ENCODE assay signal across 20 cellular contexts in the genomic region with DNA sequence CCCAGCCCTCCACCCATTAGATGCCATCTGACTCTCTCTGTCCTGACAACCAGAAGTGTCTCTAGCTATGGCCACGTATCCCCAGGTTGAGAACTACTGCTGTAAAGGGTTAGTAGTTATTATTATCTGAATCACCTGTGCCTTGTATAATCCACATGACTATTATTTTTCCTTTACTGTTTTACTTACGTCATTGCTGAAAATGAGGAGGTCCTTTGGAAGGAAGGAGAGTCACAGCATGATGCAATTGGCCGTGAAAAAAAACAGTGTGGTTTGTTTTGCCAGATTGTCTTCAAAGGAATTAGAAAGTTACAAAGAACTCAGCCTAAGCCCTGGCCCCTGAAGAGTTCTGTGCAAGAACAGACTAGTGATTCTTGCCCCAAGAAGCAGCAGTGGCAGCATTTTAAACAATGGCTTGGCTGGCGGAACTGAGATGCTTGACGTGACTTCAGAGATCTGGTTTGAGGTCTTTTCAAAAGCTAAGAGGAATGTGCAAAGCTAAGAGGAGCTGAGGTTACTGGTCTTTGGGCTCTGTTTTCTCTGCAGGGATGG.
"Had no signal": no experiment of that assay in that cellular context is flagged by ENCODE, and none has a peak within 500 bp of the region (broad histone marks: within the 10 kb centered on the region; RNA-seq: fewer than 3 reads in every experiment).

No MANE protein-coding gene starts in this region.

- H3K27me3 ChIP-seq: colonic mucosa, pancreas, sigmoid colon, upper lobe of right lung had no signal

- ATAC-seq: activated CD8-positive, alpha-beta T cell treated with anti-CD3 and anti-CD28 coated beads, Interleukin-2, amount 10 ng/mL, durations not matched to agents 7 days and 5 days; heart right ventricle; pancreas; stimulated activated memory B cell treated with anti-CD40 and anti-IgM and Interleukin-4, amounts not matched to agents 10 μg/mL and 1 μg/mL and 100 μg/mL, for 72 hours had no signal

- DNase-seq: activated CD4-positive, alpha-beta T cell treated with anti-CD3 and anti-CD28 coated beads, Interleukin-2, amount 10 ng/mL, durations not matched to agents 7 days and 5 days; activated CD8-positive, alpha-beta T cell treated with anti-CD3 and anti-CD28 coated beads, Interleukin-2, amount 10 ng/mL, durations not matched to agents 7 days and 5 days; activated naive CD4-positive, alpha-beta T cell treated with Interleukin-2 at 50 U/mL for 16 hours; activated naive CD8-positive, alpha-beta T cell treated with anti-CD3 and anti-CD28 coated beads, Interleukin-2, amount 10 ng/mL, durations not matched to agents 7 days and 5 days; activated T-cell treated with anti-CD3 and anti-CD28 coated beads, Interleukin-2, amount 50 U/mL, for 24 hours; amygdala; colonic mucosa; heart right ventricle; immature natural killer cell; kidney glomerular epithelial cell; left ventricle myocardium inferior; mammary epithelial cell; pancreas; sigmoid colon; stimulated activated CD4-positive, alpha-beta T cell treated with anti-CD3 and anti-CD28 coated beads, Interleukin-4, amount 100 ng/mL, for 24 hours; T-helper 1 cell; T-helper 9 cell; upper lobe of right lung had no signal

- H3K27ac ChIP-seq: colonic mucosa, heart right ventricle, left ventricle myocardium inferior, pancreas, thoracic aorta, upper lobe of right lung had no signal

- H3K36me3 ChIP-seq: colonic mucosa, heart right ventricle, left ventricle myocardium inferior, pancreas, sigmoid colon, thoracic aorta, upper lobe of right lung had no signal

- H3K9me3 ChIP-seq: colonic mucosa, pancreas, sigmoid colon, thoracic aorta, upper lobe of right lung had no signal

- H3K4me1 ChIP-seq: colonic mucosa, heart right ventricle, left ventricle myocardium inferior, pancreas, sigmoid colon, upper lobe of right lung had no signal

- H3K4me3 ChIP-seq: colonic mucosa, heart right ventricle, left ventricle myocardium inferior, pancreas, sigmoid colon, thoracic aorta, upper lobe of right lung had no signal
